In the genomic region with DNA sequence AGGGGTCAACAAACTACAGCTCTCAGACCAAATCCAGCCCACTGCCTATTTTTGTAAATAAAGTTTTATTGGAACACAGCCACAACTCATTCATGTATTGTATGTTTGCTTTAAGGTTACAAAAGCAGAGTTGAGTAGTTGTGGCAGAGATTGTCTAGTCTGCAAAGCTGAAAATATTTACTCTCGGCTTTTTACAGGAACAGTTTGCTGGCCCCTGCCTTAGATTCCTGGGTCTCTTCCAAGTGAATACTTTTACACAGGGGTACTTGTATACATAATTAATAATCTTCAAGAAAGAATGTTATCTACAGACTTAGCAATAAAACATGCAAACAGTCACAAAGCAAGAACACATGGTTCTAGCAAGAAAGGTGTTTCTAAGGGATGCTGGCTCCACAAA, we compare ENCODE assay signal across 1 cellular context.
TF ChIP-seq lines count a peak whose summit lies in the region.

No MANE protein-coding gene starts in this region.

TF ChIP-seq in SK-N-SH treated with all-trans-retinoic acid at 6 μM for 48 hours, 23 proteins besides CTCF, POLR2A, EP300 and RAD21 (continued from another document):
- TF ChIP-seq, protein P1, sequence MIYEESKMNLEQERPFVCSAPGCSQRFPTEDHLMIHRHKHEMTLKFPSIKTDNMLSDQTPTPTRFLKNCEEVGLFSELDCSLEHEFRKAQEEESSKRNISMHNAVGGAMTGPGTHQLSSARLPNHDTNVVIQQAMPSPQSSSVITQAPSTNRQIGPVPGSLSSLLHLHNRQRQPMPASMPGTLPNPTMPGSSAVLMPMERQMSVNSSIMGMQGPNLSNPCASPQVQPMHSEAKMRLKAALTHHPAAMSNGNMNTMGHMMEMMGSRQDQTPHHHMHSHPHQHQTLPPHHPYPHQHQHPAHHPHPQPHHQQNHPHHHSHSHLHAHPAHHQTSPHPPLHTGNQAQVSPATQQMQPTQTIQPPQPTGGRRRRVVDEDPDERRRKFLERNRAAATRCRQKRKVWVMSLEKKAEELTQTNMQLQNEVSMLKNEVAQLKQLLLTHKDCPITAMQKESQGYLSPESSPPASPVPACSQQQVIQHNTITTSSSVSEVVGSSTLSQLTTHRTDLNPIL (CRISPR knock-in tag; IDR thresholded peaks at IDR 0.05; ENCODE audit: low read depth), result no peak
- TF ChIP-seq ZFP3 (CRISPR knock-in tag; IDR thresholded peaks at IDR 0.05) (no peak), PPARA (CRISPR knock-in tag; IDR thresholded peaks at IDR 0.05; ENCODE audit: borderline replicate concordance) (no peak), OSR1 (CRISPR knock-in tag; IDR thresholded peaks at IDR 0.05) (no peak), BACH2 (CRISPR knock-in tag; IDR thresholded peaks at IDR 0.05; ENCODE audit: borderline replicate concordance) (no peak), ZFP30 (CRISPR knock-in tag; IDR thresholded peaks at IDR 0.05) (no peak)
- TF ChIP-seq, protein P2, sequence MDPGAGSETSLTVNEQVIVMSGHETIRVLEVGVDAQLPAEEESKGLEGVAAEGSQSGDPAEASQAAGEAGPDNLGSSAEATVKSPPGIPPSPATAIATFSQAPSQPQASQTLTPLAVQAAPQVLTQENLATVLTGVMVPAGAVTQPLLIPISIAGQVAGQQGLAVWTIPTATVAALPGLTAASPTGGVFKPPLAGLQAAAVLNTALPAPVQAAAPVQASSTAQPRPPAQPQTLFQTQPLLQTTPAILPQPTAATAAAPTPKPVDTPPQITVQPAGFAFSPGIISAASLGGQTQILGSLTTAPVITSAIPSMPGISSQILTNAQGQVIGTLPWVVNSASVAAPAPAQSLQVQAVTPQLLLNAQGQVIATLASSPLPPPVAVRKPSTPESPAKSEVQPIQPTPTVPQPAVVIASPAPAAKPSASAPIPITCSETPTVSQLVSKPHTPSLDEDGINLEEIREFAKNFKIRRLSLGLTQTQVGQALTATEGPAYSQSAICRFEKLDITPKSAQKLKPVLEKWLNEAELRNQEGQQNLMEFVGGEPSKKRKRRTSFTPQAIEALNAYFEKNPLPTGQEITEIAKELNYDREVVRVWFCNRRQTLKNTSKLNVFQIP (CRISPR knock-in tag; IDR thresholded peaks at IDR 0.05; ENCODE audit: borderline replicate concordance, low read depth), result no peak
- TF ChIP-seq, protein P3, sequence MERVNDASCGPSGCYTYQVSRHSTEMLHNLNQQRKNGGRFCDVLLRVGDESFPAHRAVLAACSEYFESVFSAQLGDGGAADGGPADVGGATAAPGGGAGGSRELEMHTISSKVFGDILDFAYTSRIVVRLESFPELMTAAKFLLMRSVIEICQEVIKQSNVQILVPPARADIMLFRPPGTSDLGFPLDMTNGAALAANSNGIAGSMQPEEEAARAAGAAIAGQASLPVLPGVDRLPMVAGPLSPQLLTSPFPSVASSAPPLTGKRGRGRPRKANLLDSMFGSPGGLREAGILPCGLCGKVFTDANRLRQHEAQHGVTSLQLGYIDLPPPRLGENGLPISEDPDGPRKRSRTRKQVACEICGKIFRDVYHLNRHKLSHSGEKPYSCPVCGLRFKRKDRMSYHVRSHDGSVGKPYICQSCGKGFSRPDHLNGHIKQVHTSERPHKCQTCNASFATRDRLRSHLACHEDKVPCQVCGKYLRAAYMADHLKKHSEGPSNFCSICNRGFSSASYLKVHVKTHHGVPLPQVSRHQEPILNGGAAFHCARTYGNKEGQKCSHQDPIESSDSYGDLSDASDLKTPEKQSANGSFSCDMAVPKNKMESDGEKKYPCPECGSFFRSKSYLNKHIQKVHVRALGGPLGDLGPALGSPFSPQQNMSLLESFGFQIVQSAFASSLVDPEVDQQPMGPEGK (CRISPR knock-in tag; IDR thresholded peaks at IDR 0.05; ENCODE audit: borderline replicate concordance), result no peak
- TF ChIP-seq, protein P4, sequence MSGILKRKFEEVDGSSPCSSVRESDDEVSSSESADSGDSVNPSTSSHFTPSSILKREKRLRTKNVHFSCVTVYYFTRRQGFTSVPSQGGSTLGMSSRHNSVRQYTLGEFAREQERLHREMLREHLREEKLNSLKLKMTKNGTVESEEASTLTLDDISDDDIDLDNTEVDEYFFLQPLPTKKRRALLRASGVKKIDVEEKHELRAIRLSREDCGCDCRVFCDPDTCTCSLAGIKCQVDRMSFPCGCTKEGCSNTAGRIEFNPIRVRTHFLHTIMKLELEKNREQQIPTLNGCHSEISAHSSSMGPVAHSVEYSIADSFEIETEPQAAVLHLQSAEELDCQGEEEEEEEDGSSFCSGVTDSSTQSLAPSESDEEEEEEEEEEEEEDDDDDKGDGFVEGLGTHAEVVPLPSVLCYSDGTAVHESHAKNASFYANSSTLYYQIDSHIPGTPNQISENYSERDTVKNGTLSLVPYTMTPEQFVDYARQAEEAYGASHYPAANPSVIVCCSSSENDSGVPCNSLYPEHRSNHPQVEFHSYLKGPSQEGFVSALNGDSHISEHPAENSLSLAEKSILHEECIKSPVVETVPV (CRISPR knock-in tag; IDR thresholded peaks at IDR 0.05), result no peak
